Comparison of ENCODE assay signal across 24 cellular contexts in the genomic region with DNA sequence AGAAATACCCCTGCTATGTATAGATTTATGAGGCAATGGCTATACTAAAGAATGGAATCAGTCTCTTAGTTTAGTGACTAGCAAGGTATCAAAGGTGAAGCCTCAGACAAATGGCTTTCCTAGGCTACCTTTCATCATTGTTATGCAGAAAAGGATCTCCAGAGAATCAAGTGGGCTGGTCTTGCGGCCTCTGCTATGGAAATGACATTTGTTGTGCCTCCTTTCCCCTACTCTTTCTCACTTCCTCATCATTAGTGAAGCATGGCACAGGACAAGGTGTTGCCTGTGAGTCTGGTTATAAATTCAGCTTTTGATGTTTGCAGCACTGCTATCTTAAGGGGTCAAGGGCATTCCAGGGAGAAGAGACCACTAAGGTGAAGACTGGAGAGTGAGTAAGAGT. TPM values are rescaled to one million over a fixed set of nuclear protein-coding genes. Genes with fewer than 3 reads are reported as not detected.
A peak's percentile ranks its signal among the peaks of the same experiment; 100 is the strongest.
DNase-seq lines count a peak whose midpoint lies in the region; ATAC-seq, FAIRE-seq and TF ChIP-seq lines count a peak whose summit lies in the region.
"Not testable (repeated sequence)": the region's sequence is repeated elsewhere in the genome, so short reads cannot be mapped to it uniquely, and the experiment has no call there.
"Had no signal": no experiment of that assay in that cellular context is flagged by ENCODE, and none has a peak within 500 bp of the region (broad histone marks: within the 10 kb centered on the region; RNA-seq: fewer than 3 reads in every experiment).

No MANE protein-coding gene starts in this region.

- H3F3A ChIP-seq in DOHH2 (ENCODE audit: control insufficient read depth, insufficient read depth) = not testable (repeated sequence)

- in situ Hi-C loops in GM12878 (cut with MboI) = loop anchor here (5.0 kb wide), 1 partner anchor 91 kb away; the partner anchor contains the start of gene FAM111A

- not testable (repeated sequence) for H4K20me1 ChIP-seq in DOHH2 (ENCODE audit: control insufficient read depth, insufficient read depth, low read depth, low read length); GM12878 (ENCODE audit: control insufficient read depth, insufficient read depth)

- not testable (repeated sequence) for H2AFZ ChIP-seq in GM12878 (ENCODE audit: control insufficient read depth, low read depth, low read length)

- WGBS in GM12878 (ENCODE audit: insufficient coverage, insufficient replicate concordance, low lambda C conversion rate, missing lambda C conversion rate) = 53% methylated on average over 1 of the region's 1 CpG

- peak; percentile 13 for DNase-seq in GM12878 (ENCODE audit: low read depth, low spot score)

- H3K9me3 ChIP-seq in DOHH2 (ENCODE audit: control insufficient read depth, insufficient read depth, low read length); GM12878 (replicated peaks; ENCODE audit: control insufficient read depth, insufficient read depth, low read length): not testable (repeated sequence)

- POLR2A ChIA-PET in GM12878 (lab: Charles Lee) = interaction anchor here (0.6 kb wide), 2 partner anchors 13 to 547 kb away, joined by 3 read pairs; no protein-coding TSS in a partner anchor

- H3K4me2 ChIP-seq in DOHH2 (ENCODE audit: low read length) = peak overlapping the region; percentile 42
- not testable (repeated sequence) for H3K4me2 ChIP-seq in GM12878 (ENCODE audit: control insufficient read depth, insufficient read depth)

- not testable (repeated sequence) for FAIRE-seq in GM12878 (lab: Jason Lieb, UNC)

- intact Hi-C loops in GM12878 (cut with micrococcal nuclease; ENCODE audit: unreplicated experiment) = not testable (repeated sequence)

- RAD21 ChIA-PET in GM12878 (lab: Charles Lee; ENCODE audit: unreplicated experiment) = not testable (repeated sequence)

- H3K9me2 ChIP-seq in DOHH2 (replicated peaks; ENCODE audit: control insufficient read depth, low read length) = not testable (repeated sequence)

- TF ChIP-seq CTCF in DOHH2 (IDR thresholded peaks at IDR 0.05; ENCODE audit: low read depth, low read length, poor library complexity, severe bottlenecking); GM12878 (IDR thresholded peaks at IDR 0.05 in 2 of 3, conservative IDR thresholded peaks at IDR 0.05 in 1 of 3; ENCODE audit: control insufficient read depth in 2 of 3, extremely low read depth in 1 of 3, insufficient read depth in 1 of 3, low read depth in 3 of 3, low read length in 3 of 3): not testable (repeated sequence)

- not testable (repeated sequence) for TF ChIP-seq POLR2A in GM12878 (IDR thresholded peaks at IDR 0.05; ENCODE audit: low read depth, low read length)

- peaks cover 59% of the 10 kb centered on the region for H3K4me1 ChIP-seq in DOHH2 (ENCODE audit: control insufficient read depth, low read length)
- H3K4me1 ChIP-seq in GM12878 (ENCODE audit: control insufficient read depth, insufficient read depth, low read length) = not testable (repeated sequence)

- not testable (repeated sequence) for TF ChIP-seq RAD21 in GM12878 (IDR thresholded peaks at IDR 0.05; ENCODE audit: insufficient read depth, low read depth, low read length)

- H3K79me2 ChIP-seq in DOHH2 (ENCODE audit: control insufficient read depth, low read length); GM12878 (ENCODE audit: control insufficient read depth, insufficient read depth, low read length): not testable (repeated sequence)

- CTCF ChIA-PET in GM12878 (lab: Yijun Ruan, JAX) = interaction anchor here (0.6 to 4.6 kb wide), 6 partner anchors 46 to 618 kb away, joined by 3 to 39 read pairs (median 4); partner anchors contain the start of gene PATL1

- peak; percentile 62 for ATAC-seq in GM18520 (IDR thresholded peaks at IDR 0.05; ENCODE audit: unreplicated experiment)
- peak; percentile 84 for ATAC-seq in GM19351 (IDR thresholded peaks at IDR 0.05; ENCODE audit: unreplicated experiment)
- ATAC-seq in GM21526 (IDR thresholded peaks at IDR 0.05; ENCODE audit: low FRiP score, unreplicated experiment) = peak; percentile 80
- peak; percentile 85 for ATAC-seq in HG02678 (IDR thresholded peaks at IDR 0.05; ENCODE audit: unreplicated experiment)
- ATAC-seq in HG03066 (IDR thresholded peaks at IDR 0.05; ENCODE audit: low read depth, unreplicated experiment) = peak; percentile 61
- ATAC-seq in HG03460 (IDR thresholded peaks at IDR 0.05; ENCODE audit: unreplicated experiment) = peak; percentile 74
- peak; percentile 92 for ATAC-seq in GM12878

- not testable (repeated sequence) for H3K9ac ChIP-seq in GM12878 (ENCODE audit: control insufficient read depth, insufficient read depth, low read length)

- not testable (repeated sequence) for TF ChIP-seq EP300 in GM12878 (IDR thresholded peaks at IDR 0.05; ENCODE audit: borderline replicate concordance in 1 of 2, control insufficient read depth in 1 of 2, low read depth in 2 of 2, low read length in 2 of 2)

- not testable (repeated sequence) for BruUV-seq in GM12878 (replicated peaks; lab: Mats Ljungman, UMichigan)

- SMC1A ChIA-PET in GM12878 (lab: Charles Lee; ENCODE audit: uncharacterized antibody, unreplicated experiment) = interaction anchor here (1.8 to 3.4 kb wide), 2 partner anchors 84 to 107 kb away, joined by 5 to 21 read pairs; no protein-coding TSS in a partner anchor

- not testable (repeated sequence) for H3K27me3 ChIP-seq in DOHH2 (ENCODE audit: control insufficient read depth, low read length); GM12878 (replicated peaks in 1 of 2; ENCODE audit: control insufficient read depth in 2 of 2, insufficient read depth in 2 of 2, low read length in 1 of 2)

- H3K27ac ChIP-seq in DOHH2 (ENCODE audit: low read depth, low read length) = peak overlapping the region; percentile 46
- not testable (repeated sequence) for H3K27ac ChIP-seq in GM12878 (ENCODE audit: control insufficient read depth, insufficient read depth)

- H3K4me3 ChIP-seq in DOHH2 (ENCODE audit: low read length); GM12878: not testable (repeated sequence)

- H3K36me3 ChIP-seq in DOHH2 (ENCODE audit: control insufficient read depth, low read length) = peaks cover 16% of the 10 kb centered on the region
- not testable (repeated sequence) for H3K36me3 ChIP-seq in GM12878 (ENCODE audit: control insufficient read depth in 2 of 2, insufficient read depth in 2 of 2, low read length in 1 of 2)

TF ChIP-seq in GM12878, 131 proteins besides CTCF, POLR2A, EP300 and RAD21:
- TF ChIP-seq SPI1 (IDR thresholded peaks at IDR 0.05; ENCODE audit: borderline replicate concordance, insufficient read depth, low read depth, low read length) = peak; percentile 81
- peak in 1 of 2 experiments; percentile 44; a peak in 1 of 4 replicates for TF ChIP-seq BHLHE40 (IDR thresholded peaks at IDR 0.05; ENCODE audit: borderline replicate concordance in 1 of 2, low read depth in 2 of 2, low read length in 1 of 2)
- peak; percentile 35; the same call in 1 of the 2 replicates for TF ChIP-seq MTA2 (IDR thresholded peaks at IDR 0.05; ENCODE audit: low read depth)
- TF ChIP-seq IKZF2 (IDR thresholded peaks at IDR 0.05) = 0 out of 4 replicates have a peak, but pooled peaks of 1 of the 2 experiments have one; percentile 16
TF ChIP-seq in GM12878: peak in this region for 4; not testable (repeated sequence) for 127.

RNA-seq across cellular contexts. Expression of gene GLYATL1B, which starts 34.7 kb away (rescaled TPM):
- total RNA-seq in GM12878 (2013; cell fraction: nucleolus; rRNA removed) = 0.64 TPM in 1 of 2 replicates, not detected in the other
- 0.16 TPM in 1 of 2 replicates, not detected in the other for total RNA-seq in GM12878 (2014; rRNA removed)
- total RNA-seq in GM12878 (2014; rRNA removed; fragmentation: Illumina TruSeq; extraction: Trizol) = 0.18 TPM in 1 of 2 replicates, not detected in the other
- not detected in 2 replicates for total RNA-seq in GM12878 (2021)
- not detected for polyA plus RNA-seq in GM12878 (2011; ENCODE audit: low read depth)
- polyA plus RNA-seq in GM12878 (2011; rRNA removed) = 0.10 and 0.13 TPM in 2 replicates
- not detected in 2 replicates for polyA plus RNA-seq in GM12878 (2011; cell fraction: cytosol; rRNA removed)
- polyA plus RNA-seq in GM12878 (2011; cell fraction: nucleus; rRNA removed) = 0.20 and 0.31 TPM in 2 replicates
- polyA plus RNA-seq in GM12878 (2012) = 0.42 and 0.48 TPM in 2 replicates
- polyA plus RNA-seq in GM12878 (2014; fragmentation: Illumina TruSeq; extraction: Trizol) = 0.78 TPM in 1 of 2 replicates, not detected in the other
- under 1 TPM; 0.11 to 0.29 TPM for polyA plus RNA-seq in GM12878 (2014; fragmentation: Nextera tagmentation; extraction: Ambion mirVana)
- polyA plus RNA-seq in GM12878 (2014; rRNA removed) = not detected in 2 replicates
- polyA plus RNA-seq in GM12878 (2016; fragmentation: Nextera tagmentation; extraction: Ambion mirVana) = 1 to 10 TPM; 1.2 to 1.7 TPM
- not detected in 2 replicates for polyA minus RNA-seq in GM12878 (2011; rRNA and poly(A)+ RNA removed)
- not detected in 2 replicates for polyA minus RNA-seq in GM12878 (2011; cell fraction: cytosol; rRNA and poly(A)+ RNA removed)
- polyA minus RNA-seq in GM12878 (2011; cell fraction: nucleus; rRNA and poly(A)+ RNA removed) = not detected in 2 replicates
- total RNA-seq: A172; activated CD8-positive, alpha-beta T cell treated with anti-CD3 and anti-CD28 coated beads for 36 hours; aorta; cardiac muscle cell; CD8-positive, alpha-beta T cell; heart right ventricle; HT1080; left cardiac atrium; mammary epithelial cell; right cardiac atrium; RPMI7951; SK-MEL-5; spleen; suprapubic skin; ureter had no signal
- polyA plus RNA-seq: aorta, cardiac muscle cell, esophagus, heart right ventricle, mammary epithelial cell, right cardiac atrium, spleen had no signal

RNA-seq across cellular contexts. Expression of gene FAM111B, which starts 55.7 kb away (rescaled TPM):
- total RNA-seq in GM12878 (2013; cell fraction: nucleolus; rRNA removed) = 69.8 and 80.1 TPM in 2 replicates
- total RNA-seq in GM12878 (2014; rRNA removed) (53.4 and 59.7 TPM in 2 replicates), GM12878 (2014; rRNA removed; fragmentation: Illumina TruSeq; extraction: Trizol) (76.6 and 76.7 TPM in 2 replicates), GM12878 (2021) (52.0 and 58.9 TPM in 2 replicates)
- 13.4 TPM for polyA plus RNA-seq in GM12878 (2011; ENCODE audit: low read depth)
- polyA plus RNA-seq in GM12878 (2011; rRNA removed) (35.9 and 59.7 TPM in 2 replicates), GM12878 (2014; fragmentation: Illumina TruSeq; extraction: Trizol) (79.5 and 94.6 TPM in 2 replicates), GM12878 (2014; fragmentation: Nextera tagmentation; extraction: Ambion mirVana) (10 to 100 TPM; 42.0 to 65.3 TPM), GM12878 (2014; rRNA removed) (35.8 and 42.2 TPM in 2 replicates), GM12878 (2016; fragmentation: Nextera tagmentation; extraction: Ambion mirVana) (10 to 100 TPM; 96.3 to 97.2 TPM)
- polyA plus RNA-seq in GM12878 (2011; cell fraction: cytosol; rRNA removed) = 12.0 and 13.2 TPM in 2 replicates
- polyA plus RNA-seq in GM12878 (2011; cell fraction: nucleus; rRNA removed) = 19.9 and 23.0 TPM in 2 replicates
- polyA plus RNA-seq in GM12878 (2012) = 24.0 and 25.0 TPM in 2 replicates
- 30.2 and 57.1 TPM in 2 replicates for polyA minus RNA-seq in GM12878 (2011; rRNA and poly(A)+ RNA removed)
- polyA minus RNA-seq in GM12878 (2011; cell fraction: cytosol; rRNA and poly(A)+ RNA removed) = 11.6 and 16.7 TPM in 2 replicates
- polyA minus RNA-seq in GM12878 (2011; cell fraction: nucleus; rRNA and poly(A)+ RNA removed) = 48.1 and 63.7 TPM in 2 replicates
